In the genomic region with DNA sequence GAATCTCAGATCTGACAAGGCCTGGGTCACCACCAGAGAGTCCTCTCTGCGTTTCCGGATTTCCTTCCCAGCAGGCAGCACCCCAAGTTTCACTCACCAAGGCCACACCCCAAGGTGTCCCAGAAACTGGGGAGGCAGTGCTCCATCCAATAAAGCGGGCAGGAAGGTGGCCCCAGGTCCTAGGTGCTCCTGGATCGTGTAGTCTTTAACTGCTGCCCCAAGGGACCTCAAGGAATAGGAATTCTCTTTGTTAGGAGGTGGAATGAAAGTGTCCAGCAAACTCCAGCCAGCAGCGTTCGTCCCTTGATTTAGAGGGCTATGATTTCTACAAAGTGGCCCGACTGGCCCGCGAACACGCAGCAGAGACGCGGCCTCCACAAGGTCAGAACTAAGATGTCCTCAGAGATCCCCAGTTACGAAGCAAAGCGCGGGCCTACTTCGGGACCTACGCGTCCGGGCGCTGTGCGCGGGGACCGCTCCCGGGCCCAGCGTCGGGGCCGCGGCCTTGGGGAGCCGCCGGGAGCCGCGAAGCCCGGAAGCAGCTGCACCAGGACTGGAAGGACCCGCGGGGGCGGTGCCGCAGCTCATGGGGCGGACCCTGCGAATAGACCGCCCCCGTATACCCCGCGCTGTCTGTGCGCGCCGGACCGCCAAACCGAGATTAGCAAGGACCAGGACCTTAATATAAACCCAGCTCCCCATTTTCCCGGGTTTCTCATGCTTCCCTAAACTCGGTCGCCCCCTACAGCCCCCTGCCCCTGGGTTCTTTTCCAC, we compare ENCODE assay signal across 8 cellular contexts. TPM values are rescaled to one million over a fixed set of nuclear protein-coding genes. Genes with fewer than 3 reads are reported as not detected.
DNase-seq lines count a peak whose midpoint lies in the region; ATAC-seq and TF ChIP-seq lines count a peak whose summit lies in the region.

A gene with protein sequence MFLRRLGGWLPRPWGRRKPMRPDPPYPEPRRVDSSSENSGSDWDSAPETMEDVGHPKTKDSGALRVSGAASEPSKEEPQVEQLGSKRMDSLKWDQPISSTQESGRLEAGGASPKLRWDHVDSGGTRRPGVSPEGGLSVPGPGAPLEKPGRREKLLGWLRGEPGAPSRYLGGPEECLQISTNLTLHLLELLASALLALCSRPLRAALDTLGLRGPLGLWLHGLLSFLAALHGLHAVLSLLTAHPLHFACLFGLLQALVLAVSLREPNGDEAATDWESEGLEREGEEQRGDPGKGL (minus strand): TSS at position 555 of the 774 bp plus-strand sequence. CDS start 831 bp downstream, outside the sequence.

- TF ChIP-seq CTCF in AG04449 (IDR thresholded peaks at IDR 0.05; ENCODE audit: insufficient read depth, low read length, missing control alignments) = no peak
- no peak for TF ChIP-seq CTCF in epithelial cell of proximal tubule (conservative IDR thresholded peaks at IDR 0.05; ENCODE audit: low read depth, low read length)

- POLR2A ChIA-PET in AG04449 (lab: Yijun Ruan, JAX) = interaction anchor here (0.6 to 1.7 kb wide), 7 partner anchors 8 to 167 kb away, joined by 3 to 15 read pairs (median 4); a partner anchor contains a TSS

- CTCF ChIA-PET in AG04449 (lab: Yijun Ruan, JAX) = interaction anchor here (0.6 to 3.1 kb wide), 10 partner anchors 9 to 204 kb away, joined by 3 to 13 read pairs (median 3); a partner anchor contains a TSS

- ATAC-seq in GM19023 (IDR thresholded peaks at IDR 0.05; ENCODE audit: unreplicated experiment) = peak; percentile 56

- H3K4me3 ChIP-seq in AG04449 (ENCODE audit: low read depth, low read length) (peak within 1 kb of the TSS; percentile 86), epithelial cell of proximal tubule (ENCODE audit: low read depth, low read length) (peak within 1 kb of the TSS; percentile 85)

- no peak for DNase-seq in AG04449 (ENCODE audit: low read depth, low spot score)
- DNase-seq in HuH-7.5 (ENCODE audit: low spot score) = peak; percentile 72
- peak; percentile 96 for DNase-seq in OCI-M1 (lab: John Stamatoyannopoulos, UW)
- peak; percentile 78 for DNase-seq in activated T-cell treated with anti-CD3 and anti-CD28 coated beads for 48 hours (ENCODE audit: low read depth)
- no peak for DNase-seq in epithelial cell of proximal tubule (ENCODE audit: low read depth)
- peak; percentile 84 for DNase-seq in mucosa of gallbladder (ENCODE audit: low spot score)
- peak; percentile 56 to 57 for DNase-seq in stimulated activated CD8-positive, alpha-beta memory T cell treated with anti-CD3 and anti-CD28 coated beads, Interleukin-7, amount 100 ng/mL, for 1 hour (ENCODE audit: low read depth in 2 of 2)

RNA-seq across cellular contexts. Expression of the gene that starts here (rescaled TPM):
- total RNA-seq in epithelial cell of proximal tubule (17.2 and 19.3 TPM in 2 replicates), mucosa of gallbladder (30.5 TPM)

Comparison
In these comparisons a context has a peak if more than half of its experiments do, and no peak if none do; other contexts are left out.
1. DNase-seq: peak in HuH-7.5 (single experiment), OCI-M1 (single experiment), activated T-cell treated with anti-CD3 and anti-CD28 coated beads for 48 hours (single experiment), mucosa of gallbladder (single experiment) and stimulated activated CD8-positive, alpha-beta memory T cell treated with anti-CD3 and anti-CD28 coated beads, Interleukin-7, amount 100 ng/mL, for 1 hour (2 of 2); none in AG04449 (single experiment) and epithelial cell of proximal tubule (single experiment).